Comparison of ENCODE assay signal across 30 cellular contexts in genomic region chr7:120464104-120464503, GRCh38.
DNase-seq lines count a peak whose midpoint lies in the region; ATAC-seq, FAIRE-seq and TF ChIP-seq lines count a peak whose summit lies in the region.
"Had no signal": no experiment of that assay in that cellular context is flagged by ENCODE, and none has a peak within 500 bp of the region (broad histone marks: within the 10 kb centered on the region; RNA-seq: fewer than 3 reads in every experiment).

No MANE protein-coding gene starts in this region.

- TF ChIP-seq EP300 in HepG2 (IDR thresholded peaks at IDR 0.05; ENCODE audit: low read depth in 2 of 2, low read length in 2 of 2) (no peak), HepG2 (CRISPR knock-in tag; IDR thresholded peaks at IDR 0.05; ENCODE audit: borderline replicate concordance) (no peak), K562 (IDR thresholded peaks at IDR 0.05; ENCODE audit: low read length) (no peak)

- TF ChIP-seq CTCF in HepG2 (CRISPR knock-in tag; IDR thresholded peaks at IDR 0.05): no peak
- no peak for TF ChIP-seq CTCF in right lobe of liver (IDR thresholded peaks at IDR 0.05)
- TF ChIP-seq CTCF in K562 (IDR thresholded peaks at IDR 0.05 in 2 of 3, conservative IDR thresholded peaks at IDR 0.05 in 1 of 3; ENCODE audit: insufficient read depth in 2 of 3, low read depth in 1 of 3, low read length in 3 of 3): no peak

- WGBS in HepG2 (ENCODE audit: low lambda C conversion rate): 2% methylated on average over 4 of the region's 4 CpGs
- WGBS in right lobe of liver (ENCODE audit: insufficient coverage, low coverage, low lambda C conversion rate, missing lambda C conversion rate): 54% methylated on average over 4 of the region's 4 CpGs
- 0% methylated on average over 4 of the region's 4 CpGs for WGBS in K562 (ENCODE audit: insufficient coverage, low coverage, missing lambda C conversion rate)

- TF ChIP-seq RAD21 in HepG2 (CRISPR knock-in tag; IDR thresholded peaks at IDR 0.05): no peak
- TF ChIP-seq RAD21 in K562 (CRISPR knock-in tag; conservative IDR thresholded peaks at IDR 0.05 in 1 of 2, IDR thresholded peaks at IDR 0.05 in 1 of 2): no peak

- no peaks in the 10 kb centered on the region for H3K9me1 ChIP-seq in K562 (ENCODE audit: control insufficient read depth, insufficient read depth, low read length)

- H3K27ac ChIP-seq in HepG2 (ENCODE audit: extremely low read length, insufficient read depth, low read length): no peak overlapping the region
- no peak overlapping the region for H3K27ac ChIP-seq in right lobe of liver
- H3K27ac ChIP-seq in K562 (ENCODE audit: extremely low read depth, low read depth, low read length): no peak overlapping the region
- H3K27ac ChIP-seq: 22Rv1; A549; BLaER1; BLaER1 treated with 17β-estradiol and CSF1 and Interleukin-3, amounts not matched to agents 10 nM and 100 nM; C4-2B had no signal

- H2AFZ ChIP-seq in HepG2 (ENCODE audit: low read length): no peak overlapping the region
- no peak overlapping the region for H2AFZ ChIP-seq in K562 (ENCODE audit: low read depth, low read length)

- DNase-seq in HepG2 (ENCODE audit: low spot score) (no peak), right lobe of liver (no peak), K562 (ENCODE audit: extremely low read depth in 1 of 4, low spot score in 3 of 4) (no peak)
- no peak for DNase-seq in activated CD4-positive, alpha-beta T cell treated with anti-CD3 and anti-CD28 coated beads, Interleukin-2, amount 50 U/mL, for 1 hour
- DNase-seq: 8988T; ACHN; AML-193; BE2C; C1 segment of cervical spinal cord; Caco-2; Calu3; CD4-positive, alpha-beta memory T cell; CD4-positive, alpha-beta T cell; CD4-positive, CD25-positive, alpha-beta regulatory T cell; CD8-positive, alpha-beta memory T cell; CD8-positive, alpha-beta T cell; COR-L47; DMS 273 treated with DMSO at 0.1 percent for 48 hours; DMS153; DMS53; DMS79; DMS79 treated with DMSO at 0.1 percent for 48 hours; DND-41; EL had no signal

- no peak overlapping the region for H3K4me2 ChIP-seq in HepG2 (ENCODE audit: low read depth, low read length)
- H3K4me2 ChIP-seq in K562 (ENCODE audit: insufficient read depth, low read length): no peak overlapping the region
- H3K4me2 ChIP-seq: A549; BLaER1; BLaER1 treated with 17β-estradiol and CSF1 and Interleukin-3, amounts not matched to agents 10 nM and 100 nM had no signal

- H3K27me3 ChIP-seq in HepG2 (ENCODE audit: control insufficient read depth in 1 of 2, insufficient read depth in 2 of 2, low read length in 2 of 2) (no peaks in the 10 kb centered on the region), right lobe of liver (no peaks in the 10 kb centered on the region), K562 (ENCODE audit: control insufficient read depth in 2 of 2, insufficient read depth in 2 of 2, low read length in 2 of 2) (no peaks in the 10 kb centered on the region)
- H3K27me3 ChIP-seq: BE2C; BLaER1; BLaER1 treated with 17β-estradiol and CSF1 and Interleukin-3, amounts not matched to agents 10 nM and 100 nM had no signal

- no peak overlapping the region for H3K9ac ChIP-seq in HepG2 (ENCODE audit: insufficient read depth, low read depth, low read length)
- no peak overlapping the region for H3K9ac ChIP-seq in K562 (ENCODE audit: insufficient read depth in 1 of 2, low read depth in 2 of 2, low read length in 2 of 2)
- H3K9ac ChIP-seq: BLaER1; BLaER1 treated with 17β-estradiol and CSF1 and Interleukin-3, amounts not matched to agents 10 nM and 100 nM had no signal

- CTCF ChIA-PET in HepG2 (lab: Yijun Ruan, JAX; ENCODE audit: low intra/inter-chr PET ratio, low total read pairs): no interaction called here
- CTCF ChIA-PET in K562 (lab: Yijun Ruan, JAX; ENCODE audit: low intra/inter-chr PET ratio): no interaction called here

- H3K9me3 ChIP-seq in HepG2 (ENCODE audit: low read length) (no peaks in the 10 kb centered on the region), right lobe of liver (no peaks in the 10 kb centered on the region), K562 (replicated peaks; ENCODE audit: control insufficient read depth, insufficient read depth, low read depth, low read length) (no peaks in the 10 kb centered on the region)
- H3K9me3 ChIP-seq: A549; BE2C; BLaER1; BLaER1 treated with 17β-estradiol and CSF1 and Interleukin-3, amounts not matched to agents 10 nM and 100 nM; Caco-2 had no signal

- H3K4me1 ChIP-seq in HepG2 (ENCODE audit: insufficient read depth, low read length) (no peaks in the 10 kb centered on the region), right lobe of liver (no peaks in the 10 kb centered on the region), K562 (replicated peaks in 1 of 2; ENCODE audit: control insufficient read depth in 2 of 2, insufficient read depth in 2 of 2, low read length in 2 of 2) (no peaks in the 10 kb centered on the region)
- H3K4me1 ChIP-seq: A549; BE2C; BLaER1; BLaER1 treated with 17β-estradiol and CSF1 and Interleukin-3, amounts not matched to agents 10 nM and 100 nM; Caco-2 had no signal

- POLR2A ChIA-PET in HepG2 (lab: Yijun Ruan, JAX): no interaction called here
- POLR2A ChIA-PET in K562 (lab: Yijun Ruan, JAX): no interaction called here

- in situ Hi-C loops in HepG2 (cut with HindIII; ENCODE audit: extremely low pct_ligation_motif_present, low pct_unique_long_range_greater_than_20kb) (no loop called here), K562 (cut with MboI) (no loop called here)

- no peak for FAIRE-seq in HepG2 (lab: Jason Lieb, UNC)
- FAIRE-seq in K562 (lab: Jason Lieb, UNC): no peak
- FAIRE-seq: A204.1, A549 had no signal

- intact Hi-C loops in HepG2 (cut with micrococcal nuclease; ENCODE audit: unreplicated experiment) (no loop called here), right lobe of liver (cut with DNase I) (no loop called here), K562 (cut with micrococcal nuclease) (no loop called here)

- no peaks in the 10 kb centered on the region for H3K36me3 ChIP-seq in HepG2 (replicated peaks in 1 of 2; ENCODE audit: control insufficient read depth in 1 of 2, insufficient read depth in 2 of 2, low read length in 2 of 2)
- no peaks in the 10 kb centered on the region for H3K36me3 ChIP-seq in right lobe of liver
- no peaks in the 10 kb centered on the region for H3K36me3 ChIP-seq in K562 (ENCODE audit: control insufficient read depth, insufficient read depth, low read length)
- H3K36me3 ChIP-seq: BE2C; BLaER1; BLaER1 treated with 17β-estradiol and CSF1 and Interleukin-3, amounts not matched to agents 10 nM and 100 nM had no signal

- BruUV-seq in HepG2 (replicated peaks; lab: Mats Ljungman, UMichigan) (no TSS peak), K562 (replicated peaks; lab: Mats Ljungman, UMichigan) (no TSS peak)

- no peaks in the 10 kb centered on the region for H3K79me2 ChIP-seq in HepG2 (ENCODE audit: insufficient read depth, low read length)
- H3K79me2 ChIP-seq in K562 (ENCODE audit: control insufficient read depth, insufficient read depth, low read length): no peaks in the 10 kb centered on the region

- H3K4me3 ChIP-seq in HepG2 (replicated peaks in 1 of 3; ENCODE audit: insufficient read depth in 1 of 3, low read depth in 2 of 3, low read length in 3 of 3): no peak overlapping the region
- H3K4me3 ChIP-seq in right lobe of liver: no peak overlapping the region
- H3K4me3 ChIP-seq in K562: no peak overlapping the region
- H3K4me3 ChIP-seq: A549; BLaER1; BLaER1 treated with 17β-estradiol and CSF1 and Interleukin-3, amounts not matched to agents 10 nM and 100 nM had no signal

- ATAC-seq in HepG2: no peak
- no peak for ATAC-seq in right lobe of liver
- no peak for ATAC-seq in K562
- ATAC-seq: A549; CD8-positive, alpha-beta T cell had no signal

- H4K20me1 ChIP-seq in HepG2 (ENCODE audit: insufficient read depth, low read length) (no peaks in the 10 kb centered on the region), K562 (replicated peaks; ENCODE audit: control insufficient read depth, insufficient read depth, low read length) (no peaks in the 10 kb centered on the region)
- H4K20me1 ChIP-seq: BLaER1; BLaER1 treated with 17β-estradiol and CSF1 and Interleukin-3, amounts not matched to agents 10 nM and 100 nM had no signal

- TF ChIP-seq POLR2A in HepG2 (IDR thresholded peaks at IDR 0.05; ENCODE audit: insufficient read depth in 1 of 2, low read depth in 2 of 2, low read length in 2 of 2): no peak
- no peak for TF ChIP-seq POLR2A in right lobe of liver (IDR thresholded peaks at IDR 0.05)
- TF ChIP-seq POLR2A in K562 (conservative IDR thresholded peaks at IDR 0.05): no peak

TF ChIP-seq in HepG2, 621 proteins besides CTCF, POLR2A, EP300 and RAD21:
- TF ChIP-seq KLF15 (CRISPR knock-in tag; IDR thresholded peaks at IDR 0.05; ENCODE audit: borderline replicate concordance) (no peak), RAD51 (IDR thresholded peaks at IDR 0.05; ENCODE audit: borderline replicate concordance) (peak; percentile 59; the same call in 1 of the 2 replicates)
TF ChIP-seq in HepG2: peak in this region for 1.

TF ChIP-seq in K562, 482 proteins besides CTCF, POLR2A, EP300 and RAD21:
- TF ChIP-seq TFE3 (CRISPR knock-in tag; IDR thresholded peaks at IDR 0.05): peak; percentile 92
- TF ChIP-seq HMBOX1 (IDR thresholded peaks at IDR 0.05): no peak
- peak; percentile 41; the same call in 1 of the 2 replicates for TF ChIP-seq RAD51 (IDR thresholded peaks at IDR 0.05; ENCODE audit: borderline replicate concordance, low read depth)

Comparison
In these comparisons a context has a peak if more than half of its experiments do, and no peak if none do; other contexts are left out.
1. Of the 241 proteins assayed by ChIP-seq in both HepG2 and K562: peak only in HepG2: none; only in K562: TFE3; in both: RAD51; in neither: 239.